ENCODE assay signal across 9 cellular contexts in the genomic region with DNA sequence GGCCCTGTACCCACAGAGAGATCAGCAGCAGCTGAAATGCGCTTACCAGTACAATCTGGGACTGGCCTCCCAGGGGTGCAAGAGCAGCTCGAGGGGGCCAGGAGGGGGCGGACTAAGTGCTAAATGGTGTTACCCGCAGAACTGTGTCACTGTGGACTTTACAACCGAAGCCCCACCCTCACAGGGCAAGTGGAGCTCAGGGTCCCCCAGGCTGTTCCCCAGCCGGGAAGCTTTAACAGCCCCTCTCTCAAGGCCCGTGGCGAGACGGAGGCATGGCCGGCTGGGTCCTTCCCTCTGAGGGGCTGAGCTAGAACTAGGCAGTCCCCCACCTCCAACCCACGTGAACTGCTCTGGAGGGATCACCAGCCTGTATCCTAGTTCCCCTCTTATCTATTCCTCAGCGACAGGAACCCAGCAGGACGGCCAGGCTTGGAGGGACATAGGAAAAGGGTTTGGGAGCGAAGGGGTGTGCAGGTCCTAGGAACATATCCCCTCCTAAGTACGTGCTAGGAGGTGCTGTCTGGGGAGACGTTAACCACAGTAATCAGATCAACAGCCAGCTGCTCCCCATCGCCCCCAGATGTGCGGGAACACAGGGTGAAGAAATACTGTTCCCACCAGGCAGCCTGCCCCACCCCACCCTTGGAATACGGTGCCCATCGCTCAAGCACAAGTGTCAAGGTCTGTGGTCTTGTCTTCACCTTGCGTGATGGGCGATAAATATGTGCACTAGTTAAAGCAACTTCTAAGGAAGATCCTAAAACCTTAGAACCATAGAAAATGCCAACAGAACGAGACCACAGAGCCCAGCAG. TPM values are rescaled to one million over a fixed set of nuclear protein-coding genes. Genes with fewer than 3 reads are reported as not detected.
DNase-seq lines count a peak whose midpoint lies in the region; ATAC-seq and TF ChIP-seq lines count a peak whose summit lies in the region.
"Had no signal": no experiment of that assay in that cellular context is flagged by ENCODE, and none has a peak within 500 bp of the region (broad histone marks: within the 10 kb centered on the region; RNA-seq: fewer than 3 reads in every experiment).

No MANE protein-coding gene starts in this region.

- peaks cover 0 to 15% (median 9%) of the 10 kb centered on the region in 3 donors for H3K36me3 ChIP-seq in tibial artery

- TF ChIP-seq CTCF in tibial artery (IDR thresholded peaks at IDR 0.05): no peak

- intact Hi-C loops in tibial artery (cut with DNase I; ENCODE audit: low total_unique reads): no loop called here

- no peaks in the 10 kb centered on the region for H3K27me3 ChIP-seq in tibial artery

- peak overlapping the region; percentile 96 for H3K27ac Mint-ChIP-seq in activated naive CD8-positive, alpha-beta T cell treated with anti-CD3 and anti-CD28 coated beads for 36 hours

- H3K9me3 Mint-ChIP-seq in activated naive CD8-positive, alpha-beta T cell treated with anti-CD3 and anti-CD28 coated beads for 36 hours: no peaks in the 10 kb centered on the region

- DNase-seq in activated effector memory CD4-positive, alpha-beta T cell treated with anti-CD3 and anti-CD28 coated beads, Interleukin-2, amount 50 U/mL, for 16 hours: peak; percentile 81
- no peak for DNase-seq in activated effector memory CD4-positive, alpha-beta T cell treated with Interleukin-2 at 50 U/mL for 16 hours
- DNase-seq in activated naive CD8-positive, alpha-beta T cell treated with anti-CD3 and anti-CD28 coated beads for 36 hours: peak; percentile 57
- DNase-seq in mesenteric fat pad (ENCODE audit: low spot score) (peak; percentile 81), tibial artery (peak in 1 of 2 donors; percentile 63), DMS79 (lab: John Stamatoyannopoulos, UW) (no peak)
- DNase-seq: NK-92 treated with Interleukin-12 subunit alpha and Interleukin-12 subunit beta, amount 100 ng/mL, for 24 hours had no signal

- no peak overlapping the region for H3K4me3 ChIP-seq in tibial artery

- H3K4me3 Mint-ChIP-seq in activated naive CD8-positive, alpha-beta T cell treated with anti-CD3 and anti-CD28 coated beads for 36 hours: peak overlapping the region; percentile 64

- no peaks in the 10 kb centered on the region for H3K9me3 ChIP-seq in tibial artery

- peaks cover 90% of the 10 kb centered on the region for H3K4me1 Mint-ChIP-seq in activated naive CD8-positive, alpha-beta T cell treated with anti-CD3 and anti-CD28 coated beads for 36 hours

- H3K27ac ChIP-seq in tibial artery: peak overlapping the region; percentile 95 to 96

- no peaks in the 10 kb centered on the region for H3K27me3 Mint-ChIP-seq in activated naive CD8-positive, alpha-beta T cell treated with anti-CD3 and anti-CD28 coated beads for 36 hours

- ATAC-seq in GM21381 (IDR thresholded peaks at IDR 0.05; ENCODE audit: unreplicated experiment) (no peak), HG03457 (IDR thresholded peaks at IDR 0.05; ENCODE audit: unreplicated experiment) (no peak)

- H3K36me3 Mint-ChIP-seq in activated naive CD8-positive, alpha-beta T cell treated with anti-CD3 and anti-CD28 coated beads for 36 hours: peaks cover 82% of the 10 kb centered on the region

- peaks cover 11 to 89% (median 75%) of the 10 kb centered on the region in 4 donors for H3K4me1 ChIP-seq in tibial artery

RNA-seq across cellular contexts. Expression of a gene that starts 24.4 kb away (rescaled TPM):
- 10 to 100 TPM; 52.3 to 56.1 TPM for total RNA-seq in activated naive CD8-positive, alpha-beta T cell treated with anti-CD3 and anti-CD28 coated beads for 36 hours
- total RNA-seq in mesenteric fat pad: 29.9 TPM

RNA-seq across cellular contexts. Expression of a gene that starts 52.5 kb away (rescaled TPM):
- not detected for total RNA-seq in activated naive CD8-positive, alpha-beta T cell treated with anti-CD3 and anti-CD28 coated beads for 36 hours
- total RNA-seq in mesenteric fat pad: not detected

Comparison
In these comparisons a context has a peak if more than half of its experiments do, and no peak if none do; other contexts are left out.
1. DNase-seq: peak in activated effector memory CD4-positive, alpha-beta T cell treated with anti-CD3 and anti-CD28 coated beads, Interleukin-2, amount 50 U/mL, for 16 hours (single experiment), activated naive CD8-positive, alpha-beta T cell treated with anti-CD3 and anti-CD28 coated beads for 36 hours (single experiment) and mesenteric fat pad (single experiment); none in activated effector memory CD4-positive, alpha-beta T cell treated with Interleukin-2 at 50 U/mL for 16 hours (single experiment) and DMS79 (single experiment).